ENCODE assay signal across 17 cellular contexts in the genomic region with DNA sequence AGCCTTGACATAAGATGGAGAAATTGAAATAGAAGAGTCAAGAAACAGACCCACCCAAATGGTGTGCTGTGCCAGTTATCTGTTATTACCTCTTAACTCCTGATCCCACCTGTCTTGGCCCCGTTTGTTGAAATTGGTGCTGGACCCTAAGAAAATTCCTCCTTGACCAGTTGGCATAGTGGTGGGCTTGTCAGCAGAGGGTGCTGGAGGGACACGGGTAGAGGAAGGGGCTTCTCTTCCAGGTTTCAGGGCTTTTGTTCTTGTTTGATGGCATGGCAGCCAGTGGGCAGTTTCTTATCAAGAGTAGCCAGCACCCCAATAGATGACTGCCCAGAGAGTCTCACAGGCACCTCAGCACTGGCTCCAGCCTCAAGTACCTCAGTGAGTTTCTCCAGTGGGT. TPM values are rescaled to one million over a fixed set of nuclear protein-coding genes. Genes with fewer than 3 reads are reported as not detected.
A peak's percentile ranks its signal among the peaks of the same experiment; 100 is the strongest.
DNase-seq lines count a peak whose midpoint lies in the region; ATAC-seq and TF ChIP-seq lines count a peak whose summit lies in the region.
"Had no signal": no experiment of that assay in that cellular context is flagged by ENCODE, and none has a peak within 500 bp of the region (broad histone marks: within the 10 kb centered on the region; RNA-seq: fewer than 3 reads in every experiment).

No MANE protein-coding gene starts in this region.

- H3K23ac ChIP-seq in trophoblast cell (ENCODE audit: low read length), result no peak overlapping the region

- no peaks in the 10 kb centered on the region for H3K9me3 ChIP-seq in trophoblast cell (ENCODE audit: insufficient read depth, low read depth, low read length)

- intact Hi-C loops in activated CD8-positive, alpha-beta T cell treated with anti-CD3 and anti-CD28 coated beads for 36 hours (cut with micrococcal nuclease), result loop anchor here (10.0 kb wide), 1 partner anchor 130 kb away; no protein-coding TSS in a partner anchor

- H2AFZ ChIP-seq in trophoblast cell (ENCODE audit: insufficient read depth, low read length, poor library complexity), result no peak overlapping the region

- no peaks in the 10 kb centered on the region for H3K36me3 ChIP-seq in trophoblast cell (ENCODE audit: control insufficient read depth in 1 of 2, insufficient read depth in 2 of 2, low read length in 2 of 2)

- no peak overlapping the region for H2BK12ac ChIP-seq in trophoblast cell (ENCODE audit: low read length)

- H3K4me1 ChIP-seq in trophoblast cell (ENCODE audit: control insufficient read depth in 1 of 2, insufficient read depth in 2 of 2, low read length in 2 of 2), result no peaks in the 10 kb centered on the region

- no peak overlapping the region for H2AK5ac ChIP-seq in trophoblast cell (ENCODE audit: low read length)

- no peaks in the 10 kb centered on the region for H3K27me3 Mint-ChIP-seq in activated CD8-positive, alpha-beta T cell treated with anti-CD3 and anti-CD28 coated beads for 36 hours
- H3K27me3 Mint-ChIP-seq in activated CD8-positive, alpha-beta T cell treated with anti-CD3 and anti-CD28 coated beads, Interleukin-2, amount 10 ng/mL, durations not matched to agents 7 days and 5 days (ENCODE audit: low read depth), result peaks cover 3% of the 10 kb centered on the region
- H3K27me3 Mint-ChIP-seq: activated CD4-positive, alpha-beta memory T cell treated with anti-CD3 and anti-CD28 coated beads for 36 hours had no signal

- H3K27ac Mint-ChIP-seq in activated CD8-positive, alpha-beta T cell treated with anti-CD3 and anti-CD28 coated beads for 36 hours, result no peak overlapping the region
- no peak overlapping the region for H3K27ac Mint-ChIP-seq in activated CD8-positive, alpha-beta T cell treated with anti-CD3 and anti-CD28 coated beads, Interleukin-2, amount 10 ng/mL, durations not matched to agents 7 days and 5 days
- H3K27ac Mint-ChIP-seq: activated CD4-positive, alpha-beta memory T cell treated with anti-CD3 and anti-CD28 coated beads for 36 hours; CD4-positive, CD25-positive, alpha-beta regulatory T cell; nephron had no signal

- H3K4me3 ChIP-seq in fibroblast of pulmonary artery (replicated peaks; ENCODE audit: low read depth, low read length) (no peak overlapping the region), trophoblast cell (ENCODE audit: low read depth, low read length) (no peak overlapping the region)

- no peak for TF ChIP-seq CTCF in activated CD8-positive, alpha-beta T cell treated with anti-CD3 and anti-CD28 coated beads for 36 hours (IDR thresholded peaks at IDR 0.05)
- TF ChIP-seq CTCF in fibroblast of pulmonary artery (IDR thresholded peaks at IDR 0.05; ENCODE audit: low read length, missing control alignments), result peak; percentile 6

- H3K79me2 ChIP-seq in trophoblast cell (ENCODE audit: control insufficient read depth, insufficient read depth, low read length, poor library complexity), result no peaks in the 10 kb centered on the region

- H3K27me3 ChIP-seq in trophoblast cell (ENCODE audit: insufficient read depth, low read length), result no peaks in the 10 kb centered on the region

- peaks cover 17% of the 10 kb centered on the region for H3K4me1 Mint-ChIP-seq in activated CD8-positive, alpha-beta T cell treated with anti-CD3 and anti-CD28 coated beads for 36 hours (ENCODE audit: low read depth)
- H3K4me1 Mint-ChIP-seq in activated CD8-positive, alpha-beta T cell treated with anti-CD3 and anti-CD28 coated beads, Interleukin-2, amount 10 ng/mL, durations not matched to agents 7 days and 5 days (ENCODE audit: low read depth), result peaks cover 19% of the 10 kb centered on the region
- H3K4me1 Mint-ChIP-seq: nephron had no signal

- H3K4ac ChIP-seq in trophoblast cell (ENCODE audit: low read depth, low read length), result no peak overlapping the region

- H4K91ac ChIP-seq in trophoblast cell (ENCODE audit: low read depth, low read length), result no peak overlapping the region

- WGBS in trophoblast cell (ENCODE audit: extremely low coverage, insufficient coverage, insufficient read length), result no CpG with 5 or more reads among the region's 2 CpGs

- CTCF ChIA-PET in activated CD8-positive, alpha-beta T cell treated with anti-CD3 and anti-CD28 coated beads for 36 hours (lab: Charles Lee), result no interaction called here
- CTCF ChIA-PET in activated CD8-positive, alpha-beta T cell treated with anti-CD3 and anti-CD28 coated beads, Interleukin-2, amount 10 ng/mL, durations not matched to agents 7 days and 5 days (lab: Charles Lee), result no interaction called here

- no peak overlapping the region for H3K18ac ChIP-seq in trophoblast cell (ENCODE audit: low read length)

- no peak overlapping the region for H2BK120ac ChIP-seq in trophoblast cell (ENCODE audit: insufficient read depth, low read length, poor library complexity)

- no peaks in the 10 kb centered on the region for H3K79me1 ChIP-seq in trophoblast cell (ENCODE audit: low read length)

- POLR2A ChIA-PET in activated CD8-positive, alpha-beta T cell treated with anti-CD3 and anti-CD28 coated beads for 36 hours (lab: Charles Lee), result no interaction called here
- POLR2A ChIA-PET in activated CD8-positive, alpha-beta T cell treated with anti-CD3 and anti-CD28 coated beads, Interleukin-2, amount 10 ng/mL, durations not matched to agents 7 days and 5 days (lab: Charles Lee), result no interaction called here

- H3K27ac ChIP-seq in trophoblast cell (ENCODE audit: low read depth, low read length), result no peak overlapping the region
- H3K27ac ChIP-seq: KMS-11 had no signal

- H3K14ac ChIP-seq in trophoblast cell (ENCODE audit: low read length), result no peak overlapping the region

- no peak overlapping the region for H4K8ac ChIP-seq in trophoblast cell (ENCODE audit: low read depth, low read length)

- no peaks in the 10 kb centered on the region for H3K36me3 Mint-ChIP-seq in activated CD8-positive, alpha-beta T cell treated with anti-CD3 and anti-CD28 coated beads for 36 hours (ENCODE audit: low read depth)
- H3K36me3 Mint-ChIP-seq in activated CD8-positive, alpha-beta T cell treated with anti-CD3 and anti-CD28 coated beads, Interleukin-2, amount 10 ng/mL, durations not matched to agents 7 days and 5 days (ENCODE audit: low read depth), result peaks cover 2% of the 10 kb centered on the region
- H3K36me3 Mint-ChIP-seq: CD4-positive, CD25-positive, alpha-beta regulatory T cell had no signal

- no peak overlapping the region for H4K12ac ChIP-seq in trophoblast cell (ENCODE audit: low read depth, low read length)

- peak overlapping the region; percentile 9 for H3K9ac ChIP-seq in trophoblast cell (ENCODE audit: low read length)
- H3K9ac ChIP-seq: KMS-11 had no signal

- DNase-seq in activated CD8-positive, alpha-beta T cell treated with anti-CD3 and anti-CD28 coated beads for 36 hours, result peak; percentile 12
- DNase-seq in activated CD8-positive, alpha-beta T cell treated with anti-CD3 and anti-CD28 coated beads, Interleukin-2, amount 10 ng/mL, durations not matched to agents 7 days and 5 days, result no peak
- peak; percentile 14 for DNase-seq in RPMI8226
- no peak for DNase-seq in fibroblast of pulmonary artery (ENCODE audit: low read depth)
- no peak for DNase-seq in trophoblast cell
- no peak for DNase-seq in activated CD4-positive, alpha-beta T cell treated with anti-CD3 and anti-CD28 coated beads, Interleukin-2, amount 50 U/mL, for 48 hours
- DNase-seq: ACHN; activated CD4-positive, alpha-beta memory T cell treated with anti-CD3 and anti-CD28 coated beads for 36 hours; caudate nucleus; CD4-positive, CD25-positive, alpha-beta regulatory T cell; foreskin fibroblast; NCI-H1105 treated with DMSO at 0.1 percent for 48 hours had no signal

- H3K9me3 Mint-ChIP-seq in activated CD8-positive, alpha-beta T cell treated with anti-CD3 and anti-CD28 coated beads for 36 hours, result peaks cover 3% of the 10 kb centered on the region
- no peaks in the 10 kb centered on the region for H3K9me3 Mint-ChIP-seq in activated CD8-positive, alpha-beta T cell treated with anti-CD3 and anti-CD28 coated beads, Interleukin-2, amount 10 ng/mL, durations not matched to agents 7 days and 5 days (ENCODE audit: insufficient read depth)
- H3K9me3 Mint-ChIP-seq: nephron had no signal

- H2BK5ac ChIP-seq in trophoblast cell (ENCODE audit: low read depth, low read length, poor library complexity), result no peak overlapping the region

- H3K4me2 ChIP-seq in trophoblast cell (ENCODE audit: low read length), result no peak overlapping the region
- H3K4me2 ChIP-seq: KMS-11 had no signal

- H3K4me3 Mint-ChIP-seq in activated CD8-positive, alpha-beta T cell treated with anti-CD3 and anti-CD28 coated beads for 36 hours, result no peak overlapping the region
- no peak overlapping the region for H3K4me3 Mint-ChIP-seq in activated CD8-positive, alpha-beta T cell treated with anti-CD3 and anti-CD28 coated beads, Interleukin-2, amount 10 ng/mL, durations not matched to agents 7 days and 5 days
- H3K4me3 Mint-ChIP-seq: activated CD4-positive, alpha-beta memory T cell treated with anti-CD3 and anti-CD28 coated beads for 36 hours; CD4-positive, CD25-positive, alpha-beta regulatory T cell; nephron had no signal

- ATAC-seq in activated CD8-positive, alpha-beta T cell treated with anti-CD3 and anti-CD28 coated beads for 36 hours, result no peak
- ATAC-seq in activated CD8-positive, alpha-beta T cell treated with anti-CD3 and anti-CD28 coated beads, Interleukin-2, amount 10 ng/mL, durations not matched to agents 7 days and 5 days, result no peak
- ATAC-seq in HG03097 (IDR thresholded peaks at IDR 0.05; ENCODE audit: low FRiP score, unreplicated experiment) (no peak), GM19324 (IDR thresholded peaks at IDR 0.05; ENCODE audit: low FRiP score, unreplicated experiment) (no peak)

RNA-seq across cellular contexts. Expression of gene PCBP3, which starts 51.6 kb away (rescaled TPM):
- total RNA-seq in activated CD8-positive, alpha-beta T cell treated with anti-CD3 and anti-CD28 coated beads for 36 hours, result 1 to 10 TPM; 1.9 to 2.2 TPM
- 1 to 10 TPM; 1.3 to 1.4 TPM for total RNA-seq in activated CD8-positive, alpha-beta T cell treated with anti-CD3 and anti-CD28 coated beads, Interleukin-2, amount 10 ng/mL, durations not matched to agents 7 days and 5 days
- polyA plus RNA-seq in trophoblast cell (2013), result 1.2 and 1.3 TPM in 2 replicates
- total RNA-seq: lung microvascular endothelial cell had no signal

Comparison
In these comparisons a context has a peak if more than half of its experiments do, and no peak if none do; other contexts are left out.
1. DNase-seq: peak in activated CD8-positive, alpha-beta T cell treated with anti-CD3 and anti-CD28 coated beads for 36 hours (single experiment) and RPMI8226 (single experiment); none in activated CD8-positive, alpha-beta T cell treated with anti-CD3 and anti-CD28 coated beads, Interleukin-2, amount 10 ng/mL, durations not matched to agents 7 days and 5 days (single experiment), fibroblast of pulmonary artery (single experiment), trophoblast cell (0 of 2) and activated CD4-positive, alpha-beta T cell treated with anti-CD3 and anti-CD28 coated beads, Interleukin-2, amount 50 U/mL, for 48 hours (0 of 2).